18 cellular contexts compared by ENCODE assay signal in genomic region chr10:124350806-124351205, GRCh38.
DNase-seq lines count a peak whose midpoint lies in the region; ATAC-seq and TF ChIP-seq lines count a peak whose summit lies in the region.
"Had no signal": no experiment of that assay in that cellular context is flagged by ENCODE, and none has a peak within 500 bp of the region (broad histone marks: within the 10 kb centered on the region; RNA-seq: fewer than 3 reads in every experiment).

No MANE protein-coding gene starts in this region.

- no peak overlapping the region for H4K8ac ChIP-seq in mesenchymal stem cell (ENCODE audit: low read length)

- no peaks in the 10 kb centered on the region for H3K27me3 Mint-ChIP-seq in activated CD8-positive, alpha-beta memory T cell treated with anti-CD3 and anti-CD28 coated beads, Interleukin-2, amount 10 ng/mL, durations not matched to agents 7 days and 5 days
- peaks cover 30% of the 10 kb centered on the region for H3K27me3 Mint-ChIP-seq in central memory CD8-positive, alpha-beta T cell
- H3K27me3 Mint-ChIP-seq in mesothelial cell of epicardium (ENCODE audit: low read depth): peaks cover 4% of the 10 kb centered on the region

- CTCF ChIA-PET in activated CD8-positive, alpha-beta memory T cell treated with anti-CD3 and anti-CD28 coated beads, Interleukin-2, amount 10 ng/mL, durations not matched to agents 7 days and 5 days (lab: Charles Lee): interaction anchor here (1.6 kb wide), 1 partner anchor 40 kb away, joined by 5 read pairs; no protein-coding TSS in a partner anchor

- no peak overlapping the region for H3K27ac ChIP-seq in mesenchymal stem cell (ENCODE audit: low read length, poor library complexity, severe bottlenecking)
- no peak overlapping the region for H3K27ac ChIP-seq in spleen
- H3K27ac ChIP-seq: BLaER1, HL-60 had no signal

- no peak overlapping the region for H3K9ac ChIP-seq in mesenchymal stem cell (ENCODE audit: low read length)
- H3K9ac ChIP-seq: BLaER1 had no signal

- peak; percentile 15 for DNase-seq in activated CD8-positive, alpha-beta memory T cell treated with anti-CD3 and anti-CD28 coated beads, Interleukin-2, amount 50 U/mL, for 48 hours
- DNase-seq in activated CD8-positive, alpha-beta memory T cell treated with anti-CD3 and anti-CD28 coated beads, Interleukin-2, amount 10 ng/mL, durations not matched to agents 7 days and 5 days: no peak
- DNase-seq in central memory CD8-positive, alpha-beta T cell (ENCODE audit: low spot score in 2 of 2): no peak
- DNase-seq in mesenchymal stem cell (no peak), spleen (peak; percentile 29), mesothelial cell of epicardium (ENCODE audit: low spot score in 2 of 2, unreplicated experiment in 2 of 2) (no peak)
- DNase-seq: 8988T; CD4-positive, alpha-beta memory T cell; DMS153; DMS79; GDM1; GOT3; H7 had no signal

- no peaks in the 10 kb centered on the region for H3K9me3 Mint-ChIP-seq in activated CD8-positive, alpha-beta memory T cell treated with anti-CD3 and anti-CD28 coated beads, Interleukin-2, amount 10 ng/mL, durations not matched to agents 7 days and 5 days (ENCODE audit: low read depth)
- H3K9me3 Mint-ChIP-seq in central memory CD8-positive, alpha-beta T cell: no peaks in the 10 kb centered on the region
- H3K9me3 Mint-ChIP-seq in mesothelial cell of epicardium: no peaks in the 10 kb centered on the region

- H3K14ac ChIP-seq in mesenchymal stem cell (ENCODE audit: low read length in 2 of 2): no peak overlapping the region

- no peak overlapping the region for H3K4ac ChIP-seq in mesenchymal stem cell (ENCODE audit: low read depth in 1 of 2, low read length in 2 of 2)

- peaks cover 12% of the 10 kb centered on the region for H3K4me1 ChIP-seq in mesenchymal stem cell (ENCODE audit: control insufficient read depth, insufficient read depth, low read depth, low read length)
- H3K4me1 ChIP-seq in spleen: peaks cover 0 to 17% (median 10%) of the 10 kb centered on the region in 6 donors

- no peak overlapping the region for H3K4me3 ChIP-seq in mesenchymal stem cell (ENCODE audit: insufficient read depth in 1 of 2, low read depth in 1 of 2, low read length in 2 of 2)
- no peak overlapping the region for H3K4me3 ChIP-seq in spleen
- H3K4me3 ChIP-seq: BLaER1 had no signal

- H3K4me3 Mint-ChIP-seq in activated CD8-positive, alpha-beta memory T cell treated with anti-CD3 and anti-CD28 coated beads, Interleukin-2, amount 10 ng/mL, durations not matched to agents 7 days and 5 days: no peak overlapping the region
- H3K4me3 Mint-ChIP-seq in central memory CD8-positive, alpha-beta T cell: no peak overlapping the region
- no peak overlapping the region for H3K4me3 Mint-ChIP-seq in mesothelial cell of epicardium
- H3K4me3 Mint-ChIP-seq: CD14-positive monocyte; CD4-positive, alpha-beta memory T cell had no signal

- no peak overlapping the region for H2BK5ac ChIP-seq in mesenchymal stem cell (ENCODE audit: low read depth, low read length, poor library complexity, severe bottlenecking)

- no peak overlapping the region for H3K4me2 ChIP-seq in mesenchymal stem cell (ENCODE audit: low read length, poor library complexity, severe bottlenecking)
- H3K4me2 ChIP-seq: BLaER1 had no signal

- ATAC-seq in activated CD8-positive, alpha-beta memory T cell treated with anti-CD3 and anti-CD28 coated beads, Interleukin-2, amount 10 ng/mL, durations not matched to agents 7 days and 5 days: no peak
- ATAC-seq in central memory CD8-positive, alpha-beta T cell (replicated peaks; ENCODE audit: extremely low read depth, poor library complexity, severe bottlenecking): no peak
- no peak for ATAC-seq in HG03045 (IDR thresholded peaks at IDR 0.05; ENCODE audit: unreplicated experiment)
- no peak for ATAC-seq in GM21619 (IDR thresholded peaks at IDR 0.05; ENCODE audit: unreplicated experiment)

- H3K36me3 Mint-ChIP-seq in activated CD8-positive, alpha-beta memory T cell treated with anti-CD3 and anti-CD28 coated beads, Interleukin-2, amount 10 ng/mL, durations not matched to agents 7 days and 5 days: no peaks in the 10 kb centered on the region
- peaks cover 7% of the 10 kb centered on the region for H3K36me3 Mint-ChIP-seq in central memory CD8-positive, alpha-beta T cell (ENCODE audit: insufficient read depth)
- no peaks in the 10 kb centered on the region for H3K36me3 Mint-ChIP-seq in mesothelial cell of epicardium
- H3K36me3 Mint-ChIP-seq: CD4-positive, alpha-beta memory T cell had no signal

- H3K23ac ChIP-seq in mesenchymal stem cell (ENCODE audit: low read length in 2 of 2): no peak overlapping the region

- H4K91ac ChIP-seq in mesenchymal stem cell (ENCODE audit: low read length): no peak overlapping the region

- no peak overlapping the region for H2AK5ac ChIP-seq in mesenchymal stem cell (ENCODE audit: low read length, severe bottlenecking)

- intact Hi-C loops in spleen (cut with DNase I; ENCODE audit: low total_unique reads): no loop called here

- no peak overlapping the region for H2AFZ ChIP-seq in mesenchymal stem cell (ENCODE audit: low read depth, low read length)

- no peak overlapping the region for H3K18ac ChIP-seq in mesenchymal stem cell (ENCODE audit: low read depth in 1 of 2, low read length in 2 of 2)

- peaks cover 12% of the 10 kb centered on the region for H3K4me1 Mint-ChIP-seq in activated CD8-positive, alpha-beta memory T cell treated with anti-CD3 and anti-CD28 coated beads, Interleukin-2, amount 10 ng/mL, durations not matched to agents 7 days and 5 days
- peaks cover 7% of the 10 kb centered on the region for H3K4me1 Mint-ChIP-seq in central memory CD8-positive, alpha-beta T cell
- H3K4me1 Mint-ChIP-seq in mesothelial cell of epicardium: peaks cover 23% of the 10 kb centered on the region

- no peak overlapping the region for H2BK120ac ChIP-seq in mesenchymal stem cell (ENCODE audit: low read depth, low read length)

- no peak overlapping the region for H3K27ac Mint-ChIP-seq in activated CD8-positive, alpha-beta memory T cell treated with anti-CD3 and anti-CD28 coated beads, Interleukin-2, amount 10 ng/mL, durations not matched to agents 7 days and 5 days
- H3K27ac Mint-ChIP-seq in central memory CD8-positive, alpha-beta T cell (ENCODE audit: low read depth): peak overlapping the region; percentile 3
- H3K27ac Mint-ChIP-seq in mesothelial cell of epicardium: no peak overlapping the region
- H3K27ac Mint-ChIP-seq: CD14-positive monocyte; CD4-positive, alpha-beta memory T cell had no signal

- TF ChIP-seq POLR2A in spleen (IDR thresholded peaks at IDR 0.05): no peak

- no peaks in the 10 kb centered on the region for H3K79me1 ChIP-seq in mesenchymal stem cell (replicated peaks; ENCODE audit: low read length, poor library complexity, severe bottlenecking)

- peaks cover 0 to 5% of the 10 kb centered on the region in 2 experiments for H3K27me3 ChIP-seq in mesenchymal stem cell (ENCODE audit: control insufficient read depth in 1 of 2, insufficient read depth in 1 of 2, low read length in 2 of 2)
- H3K27me3 ChIP-seq in spleen (replicated peaks in 1 of 7): no peaks in the 10 kb centered on the region
- H3K27me3 ChIP-seq: BLaER1 had no signal

- peak overlapping the region; percentile 16 for H2BK15ac ChIP-seq in mesenchymal stem cell (ENCODE audit: low read depth, poor library complexity, severe bottlenecking)

- TF ChIP-seq CTCF in spleen (IDR thresholded peaks at IDR 0.05 in 8 of 11, conservative IDR thresholded peaks at IDR 0.05 in 3 of 11) (no peak), mesothelial cell of epicardium (IDR thresholded peaks at IDR 0.05; ENCODE audit: unreplicated experiment) (no peak)

- H2BK12ac ChIP-seq in mesenchymal stem cell (ENCODE audit: low read length in 2 of 2): no peak overlapping the region

- WGBS in mesenchymal stem cell: 94% methylated on average over 7 of the region's 8 CpGs
- 91 to 95% (median 94%) methylated on average over 8 of the region's 8 CpGs for WGBS in spleen, 5 donors

- H3K36me3 ChIP-seq in mesenchymal stem cell (ENCODE audit: control insufficient read depth in 1 of 2, insufficient read depth in 2 of 2, low read depth in 1 of 2, low read length in 2 of 2) (no peaks in the 10 kb centered on the region), spleen (no peaks in the 10 kb centered on the region)
- H3K36me3 ChIP-seq: BLaER1 had no signal

- H3K9me3 ChIP-seq in mesenchymal stem cell (ENCODE audit: control insufficient read depth, low read length) (no peaks in the 10 kb centered on the region), spleen (no peaks in the 10 kb centered on the region)
- H3K9me3 ChIP-seq: BLaER1 had no signal

Comparison
In these comparisons a context has a peak if more than half of its experiments do, and no peak if none do; other contexts are left out.
1. DNase-seq: peak in activated CD8-positive, alpha-beta memory T cell treated with anti-CD3 and anti-CD28 coated beads, Interleukin-2, amount 50 U/mL, for 48 hours (single experiment) and spleen (single experiment); none in activated CD8-positive, alpha-beta memory T cell treated with anti-CD3 and anti-CD28 coated beads, Interleukin-2, amount 10 ng/mL, durations not matched to agents 7 days and 5 days (single experiment), central memory CD8-positive, alpha-beta T cell (0 of 2), mesenchymal stem cell (single experiment) and mesothelial cell of epicardium (0 of 2).